1 cellular context compared by ENCODE assay signal in the genomic region with DNA sequence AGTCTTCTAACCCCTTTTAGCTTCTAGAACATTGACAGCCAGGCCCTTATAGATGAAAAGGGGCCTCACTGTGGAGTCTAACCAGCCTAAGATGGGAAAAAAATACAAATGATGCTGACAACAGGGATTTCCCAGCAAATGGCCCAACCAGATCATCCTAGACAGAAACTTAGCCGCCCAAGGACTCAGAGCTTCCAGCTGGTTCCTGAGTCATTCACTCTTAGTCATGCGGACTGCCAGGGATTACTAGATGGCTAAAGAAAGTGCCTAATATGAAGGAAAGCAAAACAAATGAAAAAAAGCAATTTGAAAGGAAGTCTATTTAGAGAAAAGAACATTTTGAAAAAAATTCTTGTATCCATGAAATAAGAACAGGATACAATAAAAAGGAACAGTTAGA.
A peak's percentile ranks its signal among the peaks of the same experiment; 100 is the strongest.
TF ChIP-seq lines count a peak whose summit lies in the region.

No MANE protein-coding gene starts in this region.

TF ChIP-seq in K562, 482 proteins besides CTCF, POLR2A, EP300 and RAD21 (continued from another document):
- TF ChIP-seq, protein P1, sequence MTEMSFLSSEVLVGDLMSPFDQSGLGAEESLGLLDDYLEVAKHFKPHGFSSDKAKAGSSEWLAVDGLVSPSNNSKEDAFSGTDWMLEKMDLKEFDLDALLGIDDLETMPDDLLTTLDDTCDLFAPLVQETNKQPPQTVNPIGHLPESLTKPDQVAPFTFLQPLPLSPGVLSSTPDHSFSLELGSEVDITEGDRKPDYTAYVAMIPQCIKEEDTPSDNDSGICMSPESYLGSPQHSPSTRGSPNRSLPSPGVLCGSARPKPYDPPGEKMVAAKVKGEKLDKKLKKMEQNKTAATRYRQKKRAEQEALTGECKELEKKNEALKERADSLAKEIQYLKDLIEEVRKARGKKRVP (CRISPR knock-in tag; IDR thresholded peaks at IDR 0.05) = no peak
- TF ChIP-seq, protein P2, sequence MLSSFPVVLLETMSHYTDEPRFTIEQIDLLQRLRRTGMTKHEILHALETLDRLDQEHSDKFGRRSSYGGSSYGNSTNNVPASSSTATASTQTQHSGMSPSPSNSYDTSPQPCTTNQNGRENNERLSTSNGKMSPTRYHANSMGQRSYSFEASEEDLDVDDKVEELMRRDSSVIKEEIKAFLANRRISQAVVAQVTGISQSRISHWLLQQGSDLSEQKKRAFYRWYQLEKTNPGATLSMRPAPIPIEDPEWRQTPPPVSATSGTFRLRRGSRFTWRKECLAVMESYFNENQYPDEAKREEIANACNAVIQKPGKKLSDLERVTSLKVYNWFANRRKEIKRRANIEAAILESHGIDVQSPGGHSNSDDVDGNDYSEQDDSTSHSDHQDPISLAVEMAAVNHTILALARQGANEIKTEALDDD (IDR thresholded peaks at IDR 0.05) = peak; percentile 61; the same call in 1 of the 2 replicates
- TF ChIP-seq BHLHE40 (IDR thresholded peaks at IDR 0.05; ENCODE audit: low read length) = no peak
- TF ChIP-seq JUN (IDR thresholded peaks at IDR 0.05; ENCODE audit: borderline replicate concordance, low read depth, low read length) = peak; percentile 78
- no peak for TF ChIP-seq JUN (CRISPR knock-in tag; IDR thresholded peaks at IDR 0.05; ENCODE audit: borderline replicate concordance)
- TF ChIP-seq MAFF (IDR thresholded peaks at IDR 0.05; ENCODE audit: low read length) = peak; percentile 47; the same call in 1 of the 2 replicates
- peak; percentile 39; the same call in 1 of the 2 replicates for TF ChIP-seq SMARCC2 (IDR thresholded peaks at IDR 0.05; ENCODE audit: low read depth)
- TF ChIP-seq JUND (IDR thresholded peaks at IDR 0.05; ENCODE audit: borderline replicate concordance, low read depth, low read length) = peak; percentile 85
- TF ChIP-seq JUND (tag; IDR thresholded peaks at IDR 0.05; ENCODE audit: borderline replicate concordance, low read depth, low read length) = peak; percentile 41; the same call in 1 of the 3 replicates
- 0 out of 4 replicates have a peak, but pooled peaks of 1 of the 2 experiments have one; percentile 20 for TF ChIP-seq TBL1XR1 (IDR thresholded peaks at IDR 0.05; ENCODE audit: low read length in 2 of 2)
- peak; percentile 95 for TF ChIP-seq FOSL1 (tag; conservative IDR thresholded peaks at IDR 0.05)
- peak; percentile 15; the same call in 1 of the 2 replicates for TF ChIP-seq TRIM28 (IDR thresholded peaks at IDR 0.05)
- TF ChIP-seq MAFK (IDR thresholded peaks at IDR 0.05; ENCODE audit: low read length) = peak; percentile 77
- TF ChIP-seq, protein P3, sequence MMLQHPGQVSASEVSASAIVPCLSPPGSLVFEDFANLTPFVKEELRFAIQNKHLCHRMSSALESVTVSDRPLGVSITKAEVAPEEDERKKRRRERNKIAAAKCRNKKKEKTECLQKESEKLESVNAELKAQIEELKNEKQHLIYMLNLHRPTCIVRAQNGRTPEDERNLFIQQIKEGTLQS (IDR thresholded peaks at IDR 0.05) = peak; percentile 82
- TF ChIP-seq, protein P3 (CRISPR knock-in tag; conservative IDR thresholded peaks at IDR 0.05) = no peak
- TF ChIP-seq ZNF586 (CRISPR knock-in tag; conservative IDR thresholded peaks at IDR 0.05) = no peak
- peak; percentile 74 for TF ChIP-seq C11orf30 (IDR thresholded peaks at IDR 0.05; ENCODE audit: low read depth)
- TF ChIP-seq ZNF197 (CRISPR knock-in tag; IDR thresholded peaks at IDR 0.05; ENCODE audit: low read depth) = no peak
- TF ChIP-seq ARID1B (IDR thresholded peaks at IDR 0.05) = peak; percentile 68
- TF ChIP-seq NFE2 (IDR thresholded peaks at IDR 0.05; ENCODE audit: low read depth) = peak; percentile 76
- peak in 1 of 2 experiments; percentile 25; a peak in 1 of 3 replicates for TF ChIP-seq CBX3 (IDR thresholded peaks at IDR 0.05; ENCODE audit: borderline replicate concordance in 1 of 2, low read length in 2 of 2)
- peak; percentile 64 for TF ChIP-seq DACH1 (IDR thresholded peaks at IDR 0.05; ENCODE audit: partially characterized antibody)
- TF ChIP-seq TCF7 (IDR thresholded peaks at IDR 0.05; ENCODE audit: borderline replicate concordance) = no peak
- peak; percentile 69 for TF ChIP-seq SMARCA4 (IDR thresholded peaks at IDR 0.05)
- TF ChIP-seq CBFA2T3 (IDR thresholded peaks at IDR 0.05) = peak; percentile 9; the same call in 1 of the 2 replicates
- TF ChIP-seq, protein P4, sequence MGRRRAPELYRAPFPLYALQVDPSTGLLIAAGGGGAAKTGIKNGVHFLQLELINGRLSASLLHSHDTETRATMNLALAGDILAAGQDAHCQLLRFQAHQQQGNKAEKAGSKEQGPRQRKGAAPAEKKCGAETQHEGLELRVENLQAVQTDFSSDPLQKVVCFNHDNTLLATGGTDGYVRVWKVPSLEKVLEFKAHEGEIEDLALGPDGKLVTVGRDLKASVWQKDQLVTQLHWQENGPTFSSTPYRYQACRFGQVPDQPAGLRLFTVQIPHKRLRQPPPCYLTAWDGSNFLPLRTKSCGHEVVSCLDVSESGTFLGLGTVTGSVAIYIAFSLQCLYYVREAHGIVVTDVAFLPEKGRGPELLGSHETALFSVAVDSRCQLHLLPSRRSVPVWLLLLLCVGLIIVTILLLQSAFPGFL (CRISPR knock-in tag; IDR thresholded peaks at IDR 0.05) = no peak
- TF ChIP-seq ZNF316 (IDR thresholded peaks at IDR 0.05) = peak; percentile 73
